ENCODE assay signal across 14 cellular contexts in the genomic region with DNA sequence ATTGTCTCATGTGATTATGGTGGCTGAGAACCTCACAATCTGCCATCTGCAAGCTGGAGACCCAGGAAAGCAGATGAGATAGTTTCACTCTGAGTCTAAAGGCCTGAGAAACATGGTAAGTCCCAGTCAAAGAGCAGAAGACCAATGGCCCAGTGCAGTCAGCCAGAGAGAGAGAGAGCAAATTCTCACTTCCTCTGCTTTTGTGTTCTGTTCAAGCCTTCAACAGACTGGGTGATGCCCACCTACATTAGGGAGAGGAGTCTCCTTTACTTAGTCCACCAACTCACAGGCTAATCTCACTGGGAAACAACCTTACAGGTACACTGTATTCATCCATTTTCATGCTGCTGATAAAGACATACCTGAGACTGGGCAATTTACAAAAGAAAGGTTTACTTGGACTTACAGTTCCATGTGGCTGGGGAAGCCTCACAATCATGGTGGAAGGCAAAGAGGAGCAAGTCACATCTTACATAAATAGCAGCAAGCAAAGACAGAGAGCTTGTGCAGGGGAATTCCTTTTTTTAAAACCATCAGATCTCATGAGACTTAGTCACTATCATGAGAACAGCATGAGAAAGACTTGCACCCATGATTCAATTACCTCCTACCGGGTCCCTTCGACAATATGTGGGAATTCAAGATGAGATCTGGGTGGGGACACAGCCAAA. TPM values are rescaled to one million over a fixed set of nuclear protein-coding genes. Genes with fewer than 3 reads are reported as not detected.
DNase-seq lines count a peak whose midpoint lies in the region; ATAC-seq and TF ChIP-seq lines count a peak whose summit lies in the region.
"Had no signal": no experiment of that assay in that cellular context is flagged by ENCODE, and none has a peak within 500 bp of the region (broad histone marks: within the 10 kb centered on the region; RNA-seq: fewer than 3 reads in every experiment).

No MANE protein-coding gene starts in this region.

- ATAC-seq in GM18520 (IDR thresholded peaks at IDR 0.05; ENCODE audit: unreplicated experiment) (peak; percentile 81), GM21367 (IDR thresholded peaks at IDR 0.05; ENCODE audit: unreplicated experiment) (peak; percentile 87), HG02973 (IDR thresholded peaks at IDR 0.05; ENCODE audit: unreplicated experiment) (peak; percentile 81), body of pancreas (no peak)

- H3K9me3 ChIP-seq in GM23248 (ENCODE audit: low read depth) (no peaks in the 10 kb centered on the region), body of pancreas (no peaks in the 10 kb centered on the region)

- H3K4me3 ChIP-seq in GM23248 (no peak overlapping the region), body of pancreas (no peak overlapping the region)

- in situ Hi-C loops in GM23248 (cut with MboI), result no loop called here

- no peak overlapping the region for H3K4me2 ChIP-seq in GM23248 (ENCODE audit: unreplicated experiment)

- peak; percentile 52 for DNase-seq in MV-4-11 (lab: John Stamatoyannopoulos, UW)
- DNase-seq in GM23248, result no peak
- no peak for DNase-seq in DMS53 (lab: John Stamatoyannopoulos, UW)
- no peak for DNase-seq in body of pancreas
- DNase-seq in 8988T, result no peak
- DNase-seq: activated T-cell treated with anti-CD3 and anti-CD28 coated beads, Interleukin-2, amount 50 U/mL, for 48 hours; erythroblast; NCI-H2171 had no signal

- H3K4me1 ChIP-seq in GM23248 (ENCODE audit: insufficient read depth), result no peaks in the 10 kb centered on the region
- no peaks in the 10 kb centered on the region for H3K4me1 ChIP-seq in body of pancreas

- H3K27ac ChIP-seq in GM23248 (no peak overlapping the region), body of pancreas (no peak overlapping the region)

- no peaks in the 10 kb centered on the region for H3K9me2 ChIP-seq in GM23248 (ENCODE audit: insufficient read depth)

- intact Hi-C loops in body of pancreas (cut with DNase I), result no loop called here

- no peak overlapping the region for H3K9ac ChIP-seq in GM23248

- 67 to 79% methylated on average over 2 of the region's 2 CpGs for WGBS in GM23248 (ENCODE audit: low coverage in 1 of 2, low lambda C conversion rate in 2 of 2, missing lambda C conversion rate in 2 of 2), 2 experiments
- 86 to 90% methylated on average over 2 of the region's 2 CpGs for WGBS in body of pancreas, 2 donors

- H2AFZ ChIP-seq in GM23248, result no peak overlapping the region

- no peak for TF ChIP-seq CTCF in body of pancreas (IDR thresholded peaks at IDR 0.05)

- TF ChIP-seq POLR2A in body of pancreas (IDR thresholded peaks at IDR 0.05), result no peak

- no peaks in the 10 kb centered on the region for H3F3A ChIP-seq in GM23248 (ENCODE audit: insufficient read depth)

- H3K27me3 ChIP-seq in GM23248 (replicated peaks; ENCODE audit: insufficient read depth) (no peaks in the 10 kb centered on the region; the same call in 1 of the 2 replicates), body of pancreas (no peaks in the 10 kb centered on the region)

- no peaks in the 10 kb centered on the region for H3K79me2 ChIP-seq in GM23248 (ENCODE audit: insufficient read depth)

- H3K36me3 ChIP-seq in GM23248 (ENCODE audit: low read depth) (no peaks in the 10 kb centered on the region), body of pancreas (replicated peaks in 1 of 2; ENCODE audit: insufficient read depth in 1 of 2, low read depth in 2 of 2) (no peaks in the 10 kb centered on the region)

- H4K20me1 ChIP-seq in GM23248 (ENCODE audit: insufficient read depth), result no peaks in the 10 kb centered on the region

RNA-seq across cellular contexts. Expression of gene FRMPD2, which starts 4.7 kb away (rescaled TPM):
- total RNA-seq in GM23248 (2014; rRNA removed; shearing (Covaris generic)), result not detected in 2 replicates
- polyA plus RNA-seq in GM23248 (2016; fragmentation: Nextera tagmentation; extraction: Ambion mirVana), result not detected in 2 replicates
- not detected for total RNA-seq in body of pancreas
- total RNA-seq: myocyte, RPMI7951, skeletal muscle tissue had no signal

RNA-seq across cellular contexts. Expression of gene MAPK8, which starts 27.3 kb away (rescaled TPM):
- total RNA-seq in GM23248 (2014; rRNA removed; shearing (Covaris generic)), result 63.6 and 78.7 TPM in 2 replicates
- polyA plus RNA-seq in GM23248 (2016; fragmentation: Nextera tagmentation; extraction: Ambion mirVana), result 44.4 and 54.2 TPM in 2 replicates
- total RNA-seq in body of pancreas, result 10 to 100 TPM; 16.1 to 22.7 TPM
